Comparison of ENCODE assay signal across 4 cellular contexts in genomic region chr10:81928119-81928518, GRCh38. TPM values are rescaled to one million over a fixed set of nuclear protein-coding genes. Genes with fewer than 3 reads are reported as not detected.
"Had no signal": no experiment of that assay in that cellular context is flagged by ENCODE, and none has a peak within 500 bp of the region (broad histone marks: within the 10 kb centered on the region; RNA-seq: fewer than 3 reads in every experiment).

No MANE protein-coding gene starts in this region.

- H3K4me3 ChIP-seq: GM12878 had no signal

- DNase-seq: GDM1, GF-D8 had no signal

- ATAC-seq: GM12878 had no signal

RNA-seq across cellular contexts. Expression of gene NRG3, which starts 53.1 kb away (rescaled TPM):
- total RNA-seq: G401 had no signal
